Comparison of ENCODE assay signal across 29 cellular contexts in genomic region chr1:47765236-47765635, GRCh38.
"Had no signal": no experiment of that assay in that cellular context is flagged by ENCODE, and none has a peak within 500 bp of the region (broad histone marks: within the 10 kb centered on the region; RNA-seq: fewer than 3 reads in every experiment).

No MANE protein-coding gene starts in this region.

- H3K4me1 Mint-ChIP-seq: naive B cell had no signal

- H3K9me3 ChIP-seq: gastrocnemius medialis, left lung, pancreas, psoas muscle, testis, upper lobe of left lung, vagina had no signal

- H3K27me3 ChIP-seq: gastrocnemius medialis, left lung, pancreas, testis, upper lobe of left lung, vagina had no signal

- H3K27ac ChIP-seq: dorsolateral prefrontal cortex, gastrocnemius medialis, left lung, pancreas, psoas muscle, testis, upper lobe of left lung, vagina, WERI-Rb-1 had no signal

- H3K36me3 Mint-ChIP-seq: activated naive CD8-positive, alpha-beta T cell; naive B cell had no signal

- H3K4me3 Mint-ChIP-seq: activated naive CD8-positive, alpha-beta T cell; naive B cell; T-helper 17 cell had no signal

- ATAC-seq: activated CD4-positive, CD25-positive, alpha-beta regulatory T cell treated with anti-CD3 and anti-CD28 coated beads, Interleukin-2, amount 50 U/mL, for 24 hours; gastrocnemius medialis; left lung; pancreas; psoas muscle; stimulated activated naive CD8-positive, alpha-beta T cell treated with anti-CD3 and anti-CD28 coated beads, Interleukin-15, Interleukin-2, amounts not matched to agents 100 U/mL and 50 U/mL, for 24 hours; T-helper 17 cell had no signal

- H3K4me1 ChIP-seq: gastrocnemius medialis, left lung, psoas muscle, testis had no signal

- H3K4me3 ChIP-seq: coronary artery, dorsolateral prefrontal cortex, gastrocnemius medialis, left lung, pancreas, psoas muscle, testis, upper lobe of left lung, vagina had no signal

- H3K9me3 Mint-ChIP-seq: naive B cell had no signal

- H3K36me3 ChIP-seq: gastrocnemius medialis, left lung, pancreas, upper lobe of left lung, vagina, WERI-Rb-1 had no signal

- H3K27ac Mint-ChIP-seq: activated naive CD8-positive, alpha-beta T cell; T-helper 17 cell had no signal

- DNase-seq: activated CD4-positive, alpha-beta T cell treated with anti-CD3 and anti-CD28 coated beads for 48 hours; activated CD4-positive, alpha-beta T cell treated with anti-CD3 and anti-CD28 coated beads, Interleukin-2, amount 50 U/mL, for 48 hours; activated CD8-positive, alpha-beta memory T cell treated with anti-CD3 and anti-CD28 coated beads for 24 hours; activated effector memory CD4-positive, alpha-beta T cell treated with Interleukin-2 at 50 U/mL for 16 hours; activated naive CD4-positive, alpha-beta T cell treated with Interleukin-2 at 50 U/mL for 16 hours; anterior cingulate cortex; cerebellar nuclear complex; effector memory CD4-positive, alpha-beta T cell; erythroblast; gastrocnemius medialis; hypothalamus; kidney glomerular epithelial cell; left lung; naive B cell; nucleus accumbens; psoas muscle; stimulated activated CD4-positive, alpha-beta T cell treated with anti-CD3 and anti-CD28 coated beads, Interleukin-4, amount 100 ng/mL, for 1 hour; stimulated activated naive CD8-positive, alpha-beta T cell treated with anti-CD3 and anti-CD28 coated beads, Interleukin-15, Interleukin-2, amounts not matched to agents 100 U/mL and 50 U/mL, for 24 hours; T-helper 17 cell; T1000; testis; upper lobe of left lung; WERI-Rb-1 had no signal
